In the genomic region with DNA sequence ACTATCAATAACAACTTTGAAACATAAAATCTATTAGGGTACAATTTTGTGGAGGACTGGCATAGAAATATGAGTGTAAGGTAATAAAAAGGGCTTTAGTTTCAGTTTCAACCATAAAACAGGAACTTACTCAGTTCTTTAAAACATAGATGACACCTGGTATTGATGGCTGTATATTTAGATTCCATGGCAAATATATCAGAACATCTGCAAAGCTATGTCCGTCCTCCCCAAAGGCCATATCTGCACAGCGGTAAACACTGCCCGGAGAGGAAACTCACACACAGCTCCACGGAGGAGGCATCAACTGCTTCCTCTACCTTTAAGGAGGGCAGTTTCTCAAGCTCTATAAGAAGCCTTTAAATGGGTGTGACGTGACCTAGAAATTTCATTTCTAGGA, we compare ENCODE assay signal across 21 cellular contexts.
"Had no signal": no experiment of that assay in that cellular context is flagged by ENCODE, and none has a peak within 500 bp of the region (broad histone marks: within the 10 kb centered on the region; RNA-seq: fewer than 3 reads in every experiment).

No MANE protein-coding gene starts in this region.

- ATAC-seq: activated CD8-positive, alpha-beta T cell treated with anti-CD3 and anti-CD28 coated beads for 36 hours; activated naive CD4-positive, alpha-beta T cell treated with anti-CD3 and anti-CD28 coated beads, Interleukin-2, amount 50 U/mL, for 72 hours; activated naive CD8-positive, alpha-beta T cell treated with anti-CD3 and anti-CD28 coated beads, Interleukin-2, amount 50 U/mL, for 24 hours; activated T-cell treated with anti-CD3 and anti-CD28 coated beads, Interleukin-2, amount 50 U/mL, for 72 hours; K562; Right ventricle myocardium inferior had no signal

- DNase-seq: activated CD4-positive, alpha-beta T cell treated with anti-CD3 and anti-CD28 coated beads for 4 hours; activated CD8-positive, alpha-beta memory T cell treated with anti-CD3 and anti-CD28 coated beads, Interleukin-2, amount 50 U/mL, for 4 hours; activated CD8-positive, alpha-beta T cell treated with anti-CD3 and anti-CD28 coated beads for 36 hours; activated naive CD8-positive, alpha-beta T cell treated with anti-CD3 and anti-CD28 coated beads, Interleukin-2, amount 50 U/mL, for 24 hours; activated T-cell treated with anti-CD3 and anti-CD28 coated beads, Interleukin-2, amount 50 U/mL, for 72 hours; amniotic stem cell; Kasumi-1; MV-4-11; NCI-H1105; NCI-H1436; NCI-H2029 treated with DMSO at 0.1 percent for 48 hours; NCI-H345; NCI-H510A; NCI-H526 treated with DMSO at 0.1 percent for 48 hours; T-helper 1 cell; WERI-Rb-1 had no signal

- H3K27ac Mint-ChIP-seq: activated CD8-positive, alpha-beta T cell treated with anti-CD3 and anti-CD28 coated beads for 36 hours; activated naive CD4-positive, alpha-beta T cell treated with anti-CD3 and anti-CD28 coated beads, Interleukin-2, amount 50 U/mL, for 72 hours; activated naive CD8-positive, alpha-beta T cell treated with anti-CD3 and anti-CD28 coated beads, Interleukin-2, amount 50 U/mL, for 24 hours; activated T-cell treated with anti-CD3 and anti-CD28 coated beads, Interleukin-2, amount 50 U/mL, for 72 hours had no signal

- H3K36me3 Mint-ChIP-seq: brain had no signal

- H3K4me1 Mint-ChIP-seq: activated naive CD8-positive, alpha-beta T cell treated with anti-CD3 and anti-CD28 coated beads, Interleukin-2, amount 50 U/mL, for 24 hours; central memory CD8-positive, alpha-beta T cell had no signal

- H3K4me3 Mint-ChIP-seq: activated CD8-positive, alpha-beta T cell treated with anti-CD3 and anti-CD28 coated beads for 36 hours; activated naive CD8-positive, alpha-beta T cell treated with anti-CD3 and anti-CD28 coated beads, Interleukin-2, amount 50 U/mL, for 24 hours; activated T-cell treated with anti-CD3 and anti-CD28 coated beads, Interleukin-2, amount 50 U/mL, for 72 hours; brain; central memory CD8-positive, alpha-beta T cell had no signal
